18 cellular contexts compared by ENCODE assay signal in the genomic region with DNA sequence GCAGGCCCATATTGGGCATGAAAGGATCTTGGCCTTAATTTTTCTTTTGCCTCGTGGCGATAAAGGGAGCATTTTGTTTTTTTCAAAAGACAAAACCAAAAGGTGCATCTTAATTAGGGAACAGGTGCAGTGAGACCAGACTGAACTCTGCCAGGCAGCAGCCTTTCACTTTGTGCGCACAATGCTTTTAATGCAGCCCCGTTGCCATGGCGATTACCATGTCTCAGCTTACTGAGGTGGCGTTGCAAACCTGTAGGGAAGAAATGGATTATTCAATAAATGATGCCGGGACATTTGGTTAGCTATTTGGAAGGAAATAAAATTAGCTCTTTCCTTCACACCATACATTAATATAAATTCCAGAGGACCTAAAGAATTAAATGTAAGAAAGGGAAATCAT.
DNase-seq lines count a peak whose midpoint lies in the region; ATAC-seq, FAIRE-seq and TF ChIP-seq lines count a peak whose summit lies in the region.
"Had no signal": no experiment of that assay in that cellular context is flagged by ENCODE, and none has a peak within 500 bp of the region (broad histone marks: within the 10 kb centered on the region; RNA-seq: fewer than 3 reads in every experiment).

No MANE protein-coding gene starts in this region.

- no peak for ATAC-seq in Right ventricle myocardium superior (ENCODE audit: poor library complexity)
- ATAC-seq: effector memory CD8-positive, alpha-beta T cell; heart right ventricle; natural killer cell treated with Interleukin-12 subunit alpha and Interleukin-12 subunit beta and Interleukin-15 and Interleukin-18, amount 100 ng/mL, for 72 hours had no signal

- H3K4me1 ChIP-seq in kidney (ENCODE audit: control insufficient read depth in 1 of 2, insufficient read depth in 1 of 2, low read depth in 1 of 2, low read length in 2 of 2), result peaks cover 0 to 2% of the 10 kb centered on the region in 2 donors
- H3K4me1 ChIP-seq: adrenal gland, prostate gland, testis had no signal

- H3K36me3 ChIP-seq in KOPT-K1 (ENCODE audit: insufficient read depth, low read length) (no peaks in the 10 kb centered on the region), kidney (ENCODE audit: control insufficient read depth in 1 of 2, insufficient read depth in 2 of 2, low read length in 2 of 2) (no peaks in the 10 kb centered on the region)
- H3K36me3 ChIP-seq: adrenal gland, heart right ventricle, prostate gland had no signal

- TF ChIP-seq CTCF in kidney (IDR thresholded peaks at IDR 0.05; ENCODE audit: borderline replicate concordance, extremely low read depth, insufficient read depth), result no peak

- no peak overlapping the region for H3K9ac ChIP-seq in kidney (ENCODE audit: low read length in 2 of 2)

- H3K9me3 ChIP-seq in KOPT-K1 (ENCODE audit: insufficient read depth, low read length, poor library complexity, severe bottlenecking), result peaks cover 26% of the 10 kb centered on the region
- H3K9me3 ChIP-seq in kidney (ENCODE audit: control insufficient read depth in 1 of 2, low read length in 2 of 2), result peaks cover 2 to 11% of the 10 kb centered on the region in 2 donors
- H3K9me3 ChIP-seq: adrenal gland, prostate gland, testis had no signal

- no peak overlapping the region for H3K4me3 ChIP-seq in kidney (ENCODE audit: low read length in 2 of 2)
- H3K4me3 ChIP-seq: adrenal gland, heart right ventricle, prostate gland, smooth muscle cell, testis had no signal

- H3K27ac ChIP-seq in KOPT-K1 (ENCODE audit: low read depth, low read length, poor library complexity, severe bottlenecking) (peak overlapping the region; percentile 33), kidney (ENCODE audit: low read depth in 2 of 2, low read length in 2 of 2) (no peak overlapping the region)
- H3K27ac ChIP-seq: adrenal gland, heart right ventricle, prostate gland, testis had no signal

- peak; percentile 15 for DNase-seq in DMS79 (lab: John Stamatoyannopoulos, UW)
- peak; percentile 36 to 51 for DNase-seq in NCI-H526 (lab: John Stamatoyannopoulos, UW)
- peak; percentile 3 for DNase-seq in mesenteric fat pad (ENCODE audit: low spot score)
- DNase-seq in kidney, result no peak
- DNase-seq in stimulated activated naive CD4-positive, alpha-beta T cell treated with Interleukin-2 at 50 U/mL for 16 hours (lab: John Stamatoyannopoulos, UW), result no peak
- DNase-seq in Right ventricle myocardium superior, result no peak
- DNase-seq: activated B cell treated with CpG ODN at 0.5 μM for 24 hours; effector memory CD8-positive, alpha-beta T cell; heart right ventricle; NCI-H187 treated with DMSO at 0.1 percent for 48 hours; SHP77 treated with DMSO at 0.1 percent for 48 hours; testis had no signal

- intact Hi-C loops in kidney (cut with DNase I) (no loop called here), Right ventricle myocardium superior (cut with DNase I) (no loop called here)

- FAIRE-seq in kidney (lab: Jason Lieb, UNC), result no peak
- FAIRE-seq: islet of Langerhans had no signal

Comparison
In these comparisons a context has a peak if more than half of its experiments do, and no peak if none do; other contexts are left out.
1. DNase-seq: peak in DMS79 (single experiment), NCI-H526 (2 of 2) and mesenteric fat pad (single experiment); none in kidney (single experiment), stimulated activated naive CD4-positive, alpha-beta T cell treated with Interleukin-2 at 50 U/mL for 16 hours (single experiment) and Right ventricle myocardium superior (single experiment).